17 cellular contexts compared by ENCODE assay signal in the genomic region with DNA sequence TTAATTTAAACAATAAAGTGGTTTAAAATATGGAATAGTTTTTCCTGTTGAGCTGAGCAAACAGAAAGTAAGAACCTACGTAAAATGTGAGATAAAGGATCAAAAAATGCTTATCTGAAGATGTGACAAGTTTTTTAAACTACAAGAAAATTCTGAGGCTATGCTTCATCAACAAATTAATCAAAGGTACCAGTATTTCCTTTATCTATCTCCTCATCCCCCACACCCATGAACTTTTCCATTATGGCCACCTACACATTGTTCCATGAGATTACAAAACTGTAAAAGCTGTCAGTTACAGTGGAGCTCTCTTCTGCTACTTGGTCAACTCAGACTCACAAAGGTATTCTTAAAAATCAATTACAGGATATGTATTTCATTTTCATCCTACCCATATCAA.
"Had no signal": no experiment of that assay in that cellular context is flagged by ENCODE, and none has a peak within 500 bp of the region (broad histone marks: within the 10 kb centered on the region; RNA-seq: fewer than 3 reads in every experiment).

No MANE protein-coding gene starts in this region.

- H3K27ac Mint-ChIP-seq: natural killer cell treated with Interleukin-12 subunit alpha and Interleukin-12 subunit beta and Interleukin-15 and Interleukin-18, amount 100 ng/mL, for 72 hours; neural progenitor cell had no signal

- H3K27me3 ChIP-seq: colonic mucosa, heart left ventricle, neural progenitor cell, ovary had no signal

- H2AFZ ChIP-seq: neural progenitor cell had no signal

- H3K27me3 Mint-ChIP-seq: natural killer cell treated with Interleukin-12 subunit alpha and Interleukin-12 subunit beta and Interleukin-15 and Interleukin-18, amount 100 ng/mL, for 72 hours had no signal

- H3K9ac ChIP-seq: neural progenitor cell had no signal

- H3K36me3 Mint-ChIP-seq: natural killer cell treated with Interleukin-12 subunit alpha and Interleukin-12 subunit beta and Interleukin-15 and Interleukin-18, amount 100 ng/mL, for 72 hours had no signal

- H3K27ac ChIP-seq: colonic mucosa, heart left ventricle, neural progenitor cell, ovary had no signal

- H3K4me1 Mint-ChIP-seq: neural progenitor cell had no signal

- H3K36me3 ChIP-seq: colonic mucosa, ovary had no signal

- H3K4me3 ChIP-seq: colonic mucosa, heart left ventricle, lung, mucosa of descending colon, neural progenitor cell, ovary, smooth muscle cell had no signal

- H3K9me3 Mint-ChIP-seq: natural killer cell treated with Interleukin-12 subunit alpha and Interleukin-12 subunit beta and Interleukin-15 and Interleukin-18, amount 100 ng/mL, for 72 hours; neural progenitor cell had no signal

- ATAC-seq: esophagus mucosa; heart left ventricle; left colon; left ventricle myocardium superior; mucosa of descending colon; natural killer cell treated with Interleukin-12 subunit alpha and Interleukin-12 subunit beta and Interleukin-15 and Interleukin-18, amount 100 ng/mL, for 72 hours; right cardiac atrium had no signal

- H3K4me3 Mint-ChIP-seq: natural killer cell treated with Interleukin-12 subunit alpha and Interleukin-12 subunit beta and Interleukin-15 and Interleukin-18, amount 100 ng/mL, for 72 hours; neural progenitor cell had no signal

- H3K9me3 ChIP-seq: colonic mucosa, heart left ventricle, mucosa of descending colon, ovary had no signal

- H3K4me1 ChIP-seq: colonic mucosa, neural progenitor cell had no signal

- DNase-seq: colonic mucosa; effector CD4-positive, alpha-beta T cell; heart left ventricle; hippocampal formation; left colon; left ventricle myocardium superior; mucosa of descending colon; nucleus accumbens; ovary; right cardiac atrium; stimulated activated CD4-positive, alpha-beta T cell treated with anti-CD3 and anti-CD28 coated beads, Interleukin-2, amount 100 ng/mL, for 48 hours; stimulated activated naive CD4-positive, alpha-beta T cell treated with Interleukin-2 at 50 U/mL for 16 hours had no signal

- H3K4me2 ChIP-seq: neural progenitor cell, smooth muscle cell had no signal
